Comparison of ENCODE assay signal across 2 cellular contexts in the genomic region with DNA sequence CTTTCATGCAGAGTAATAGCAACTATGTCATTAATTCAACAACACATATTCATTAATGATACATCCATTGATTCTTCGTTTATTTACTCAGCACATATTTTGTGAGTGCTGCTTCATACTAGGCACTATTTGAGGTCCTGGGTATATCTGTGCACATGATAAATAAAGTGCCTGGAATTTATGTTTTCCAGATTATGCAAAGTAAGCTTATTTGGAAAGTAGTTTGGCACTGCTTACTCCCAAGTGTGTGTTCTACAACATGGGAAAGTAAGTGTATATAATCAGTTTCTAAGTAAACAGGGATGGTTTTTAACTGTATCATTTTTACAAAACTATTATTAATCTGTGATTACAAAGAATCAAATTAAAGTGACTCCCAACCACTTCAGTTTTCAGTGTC.
TF ChIP-seq lines count a peak whose summit lies in the region.

No MANE protein-coding gene starts in this region.

TF ChIP-seq in HepG2, 621 proteins besides CTCF, POLR2A, EP300 and RAD21:
- no peak for TF ChIP-seq ZFAT (CRISPR knock-in tag; conservative IDR thresholded peaks at IDR 0.05)
- TF ChIP-seq PTBP1 (IDR thresholded peaks at IDR 0.05; ENCODE audit: low read depth, low read length, poor library complexity, severe bottlenecking), result no peak
- TF ChIP-seq NRL (CRISPR knock-in tag; IDR thresholded peaks at IDR 0.05; ENCODE audit: borderline replicate concordance), result no peak
- TF ChIP-seq KLF15 (CRISPR knock-in tag; IDR thresholded peaks at IDR 0.05; ENCODE audit: borderline replicate concordance), result no peak
- peak; percentile 65 for TF ChIP-seq MAFF (IDR thresholded peaks at IDR 0.05; ENCODE audit: low read depth, low read length)
- TF ChIP-seq TBL1XR1 (IDR thresholded peaks at IDR 0.05; ENCODE audit: borderline replicate concordance, low read length, partially characterized antibody), result no peak
- no peak for TF ChIP-seq SRSF9 (IDR thresholded peaks at IDR 0.05; ENCODE audit: borderline replicate concordance, insufficient read depth, low read depth, low read length, poor library complexity, severe bottlenecking)
- TF ChIP-seq, protein P1, sequence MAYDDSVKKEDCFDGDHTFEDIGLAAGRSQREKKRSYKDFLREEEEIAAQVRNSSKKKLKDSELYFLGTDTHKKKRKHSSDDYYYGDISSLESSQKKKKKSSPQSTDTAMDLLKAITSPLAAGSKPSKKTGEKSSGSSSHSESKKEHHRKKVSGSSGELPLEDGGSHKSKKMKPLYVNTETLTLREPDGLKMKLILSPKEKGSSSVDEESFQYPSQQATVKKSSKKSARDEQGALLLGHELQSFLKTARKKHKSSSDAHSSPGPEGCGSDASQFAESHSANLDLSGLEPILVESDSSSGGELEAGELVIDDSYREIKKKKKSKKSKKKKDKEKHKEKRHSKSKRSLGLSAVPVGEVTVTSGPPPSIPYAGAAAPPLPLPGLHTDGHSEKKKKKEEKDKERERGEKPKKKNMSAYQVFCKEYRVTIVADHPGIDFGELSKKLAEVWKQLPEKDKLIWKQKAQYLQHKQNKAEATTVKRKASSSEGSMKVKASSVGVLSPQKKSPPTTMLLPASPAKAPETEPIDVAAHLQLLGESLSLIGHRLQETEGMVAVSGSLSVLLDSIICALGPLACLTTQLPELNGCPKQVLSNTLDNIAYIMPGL (CRISPR knock-in tag; IDR thresholded peaks at IDR 0.05; ENCODE audit: borderline replicate concordance in 1 of 2, low read depth in 1 of 2), result no peak
- no peak for TF ChIP-seq FOXA1 (IDR thresholded peaks at IDR 0.05)
- TF ChIP-seq FOXA1 (CRISPR knock-in tag; IDR thresholded peaks at IDR 0.05), result no peak
- TF ChIP-seq ONECUT2 (CRISPR knock-in tag; IDR thresholded peaks at IDR 0.05), result no peak
- TF ChIP-seq, protein P2, sequence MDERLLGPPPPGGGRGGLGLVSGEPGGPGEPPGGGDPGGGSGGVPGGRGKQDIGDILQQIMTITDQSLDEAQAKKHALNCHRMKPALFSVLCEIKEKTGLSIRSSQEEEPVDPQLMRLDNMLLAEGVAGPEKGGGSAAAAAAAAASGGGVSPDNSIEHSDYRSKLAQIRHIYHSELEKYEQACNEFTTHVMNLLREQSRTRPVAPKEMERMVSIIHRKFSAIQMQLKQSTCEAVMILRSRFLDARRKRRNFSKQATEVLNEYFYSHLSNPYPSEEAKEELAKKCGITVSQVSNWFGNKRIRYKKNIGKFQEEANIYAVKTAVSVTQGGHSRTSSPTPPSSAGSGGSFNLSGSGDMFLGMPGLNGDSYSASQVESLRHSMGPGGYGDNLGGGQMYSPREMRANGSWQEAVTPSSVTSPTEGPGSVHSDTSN (CRISPR knock-in tag; IDR thresholded peaks at IDR 0.05), result no peak
- no peak for TF ChIP-seq ZNF776 (CRISPR knock-in tag; IDR thresholded peaks at IDR 0.05)
- TF ChIP-seq, protein P3, sequence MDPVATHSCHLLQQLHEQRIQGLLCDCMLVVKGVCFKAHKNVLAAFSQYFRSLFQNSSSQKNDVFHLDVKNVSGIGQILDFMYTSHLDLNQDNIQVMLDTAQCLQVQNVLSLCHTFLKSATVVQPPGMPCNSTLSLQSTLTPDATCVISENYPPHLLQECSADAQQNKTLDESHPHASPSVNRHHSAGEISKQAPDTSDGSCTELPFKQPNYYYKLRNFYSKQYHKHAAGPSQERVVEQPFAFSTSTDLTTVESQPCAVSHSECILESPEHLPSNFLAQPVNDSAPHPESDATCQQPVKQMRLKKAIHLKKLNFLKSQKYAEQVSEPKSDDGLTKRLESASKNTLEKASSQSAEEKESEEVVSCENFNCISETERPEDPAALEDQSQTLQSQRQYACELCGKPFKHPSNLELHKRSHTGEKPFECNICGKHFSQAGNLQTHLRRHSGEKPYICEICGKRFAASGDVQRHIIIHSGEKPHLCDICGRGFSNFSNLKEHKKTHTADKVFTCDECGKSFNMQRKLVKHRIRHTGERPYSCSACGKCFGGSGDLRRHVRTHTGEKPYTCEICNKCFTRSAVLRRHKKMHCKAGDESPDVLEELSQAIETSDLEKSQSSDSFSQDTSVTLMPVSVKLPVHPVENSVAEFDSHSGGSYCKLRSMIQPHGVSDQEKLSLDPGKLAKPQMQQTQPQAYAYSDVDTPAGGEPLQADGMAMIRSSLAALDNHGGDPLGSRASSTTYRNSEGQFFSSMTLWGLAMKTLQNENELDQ (CRISPR knock-in tag; IDR thresholded peaks at IDR 0.05; ENCODE audit: borderline replicate concordance), result no peak
- TF ChIP-seq, protein P4, sequence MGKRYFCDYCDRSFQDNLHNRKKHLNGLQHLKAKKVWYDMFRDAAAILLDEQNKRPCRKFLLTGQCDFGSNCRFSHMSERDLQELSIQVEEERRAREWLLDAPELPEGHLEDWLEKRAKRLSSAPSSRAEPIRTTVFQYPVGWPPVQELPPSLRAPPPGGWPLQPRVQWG (CRISPR knock-in tag; IDR thresholded peaks at IDR 0.05; ENCODE audit: borderline replicate concordance, low read depth), result no peak
- peak; percentile 76 to 79 for TF ChIP-seq MAFK (conservative IDR thresholded peaks at IDR 0.05 in 1 of 2, IDR thresholded peaks at IDR 0.05 in 1 of 2; ENCODE audit: low read length in 2 of 2)
- TF ChIP-seq, protein P5, sequence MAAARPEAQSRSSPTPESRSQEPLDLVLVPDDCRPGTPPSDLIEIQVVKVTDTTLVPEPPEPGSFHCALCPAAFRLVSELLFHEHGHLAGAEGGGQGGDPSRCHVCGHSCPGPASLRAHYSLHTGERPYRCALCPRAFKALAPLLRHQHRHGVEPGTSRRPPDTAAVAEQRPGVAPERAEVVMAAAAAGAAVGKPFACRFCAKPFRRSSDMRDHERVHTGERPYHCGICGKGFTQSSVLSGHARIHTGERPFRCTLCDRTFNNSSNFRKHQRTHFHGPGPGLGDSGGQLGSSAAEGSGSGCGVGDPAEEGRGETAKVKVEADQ (CRISPR knock-in tag; IDR thresholded peaks at IDR 0.05; ENCODE audit: borderline replicate concordance), result no peak
- TF ChIP-seq ZNF430 (CRISPR knock-in tag; IDR thresholded peaks at IDR 0.05), result no peak
TF ChIP-seq in HepG2: peak in this region for 2.

TF ChIP-seq in K562, 482 proteins besides CTCF, POLR2A, EP300 and RAD21 (continues in another document):
- TF ChIP-seq TAF7 (tag; IDR thresholded peaks at IDR 0.05) (no peak), TEAD4 (IDR thresholded peaks at IDR 0.05; ENCODE audit: low read length) (no peak), TEAD4 (CRISPR knock-in tag; IDR thresholded peaks at IDR 0.05; ENCODE audit: borderline replicate concordance) (no peak), SP1 (CRISPR knock-in tag; IDR thresholded peaks at IDR 0.05) (no peak), HDAC2 (IDR thresholded peaks at IDR 0.05) (no peak), C11orf30 (IDR thresholded peaks at IDR 0.05; ENCODE audit: low read depth) (peak; percentile 50; the same call in 1 of the 2 replicates), ZNF717 (CRISPR knock-in tag; IDR thresholded peaks at IDR 0.05) (no peak), MAFK (IDR thresholded peaks at IDR 0.05; ENCODE audit: low read length) (no peak), GATAD2B (IDR thresholded peaks at IDR 0.05; ENCODE audit: borderline replicate concordance) (no peak), ARID1B (IDR thresholded peaks at IDR 0.05) (no peak), MYNN (IDR thresholded peaks at IDR 0.05) (no peak), MYNN (CRISPR knock-in tag; IDR thresholded peaks at IDR 0.05) (no peak), HDGF (IDR thresholded peaks at IDR 0.05) (no peak), ZNF316 (IDR thresholded peaks at IDR 0.05) (peak; percentile 65), TAL1 (IDR thresholded peaks at IDR 0.05) (no peak)
- TF ChIP-seq, protein P6, sequence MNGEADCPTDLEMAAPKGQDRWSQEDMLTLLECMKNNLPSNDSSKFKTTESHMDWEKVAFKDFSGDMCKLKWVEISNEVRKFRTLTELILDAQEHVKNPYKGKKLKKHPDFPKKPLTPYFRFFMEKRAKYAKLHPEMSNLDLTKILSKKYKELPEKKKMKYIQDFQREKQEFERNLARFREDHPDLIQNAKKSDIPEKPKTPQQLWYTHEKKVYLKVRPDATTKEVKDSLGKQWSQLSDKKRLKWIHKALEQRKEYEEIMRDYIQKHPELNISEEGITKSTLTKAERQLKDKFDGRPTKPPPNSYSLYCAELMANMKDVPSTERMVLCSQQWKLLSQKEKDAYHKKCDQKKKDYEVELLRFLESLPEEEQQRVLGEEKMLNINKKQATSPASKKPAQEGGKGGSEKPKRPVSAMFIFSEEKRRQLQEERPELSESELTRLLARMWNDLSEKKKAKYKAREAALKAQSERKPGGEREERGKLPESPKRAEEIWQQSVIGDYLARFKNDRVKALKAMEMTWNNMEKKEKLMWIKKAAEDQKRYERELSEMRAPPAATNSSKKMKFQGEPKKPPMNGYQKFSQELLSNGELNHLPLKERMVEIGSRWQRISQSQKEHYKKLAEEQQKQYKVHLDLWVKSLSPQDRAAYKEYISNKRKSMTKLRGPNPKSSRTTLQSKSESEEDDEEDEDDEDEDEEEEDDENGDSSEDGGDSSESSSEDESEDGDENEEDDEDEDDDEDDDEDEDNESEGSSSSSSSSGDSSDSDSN (IDR thresholded peaks at IDR 0.05; ENCODE audit: borderline replicate concordance in 1 of 2, low read depth in 2 of 2, low read length in 2 of 2), result no peak
- TF ChIP-seq, protein P7, sequence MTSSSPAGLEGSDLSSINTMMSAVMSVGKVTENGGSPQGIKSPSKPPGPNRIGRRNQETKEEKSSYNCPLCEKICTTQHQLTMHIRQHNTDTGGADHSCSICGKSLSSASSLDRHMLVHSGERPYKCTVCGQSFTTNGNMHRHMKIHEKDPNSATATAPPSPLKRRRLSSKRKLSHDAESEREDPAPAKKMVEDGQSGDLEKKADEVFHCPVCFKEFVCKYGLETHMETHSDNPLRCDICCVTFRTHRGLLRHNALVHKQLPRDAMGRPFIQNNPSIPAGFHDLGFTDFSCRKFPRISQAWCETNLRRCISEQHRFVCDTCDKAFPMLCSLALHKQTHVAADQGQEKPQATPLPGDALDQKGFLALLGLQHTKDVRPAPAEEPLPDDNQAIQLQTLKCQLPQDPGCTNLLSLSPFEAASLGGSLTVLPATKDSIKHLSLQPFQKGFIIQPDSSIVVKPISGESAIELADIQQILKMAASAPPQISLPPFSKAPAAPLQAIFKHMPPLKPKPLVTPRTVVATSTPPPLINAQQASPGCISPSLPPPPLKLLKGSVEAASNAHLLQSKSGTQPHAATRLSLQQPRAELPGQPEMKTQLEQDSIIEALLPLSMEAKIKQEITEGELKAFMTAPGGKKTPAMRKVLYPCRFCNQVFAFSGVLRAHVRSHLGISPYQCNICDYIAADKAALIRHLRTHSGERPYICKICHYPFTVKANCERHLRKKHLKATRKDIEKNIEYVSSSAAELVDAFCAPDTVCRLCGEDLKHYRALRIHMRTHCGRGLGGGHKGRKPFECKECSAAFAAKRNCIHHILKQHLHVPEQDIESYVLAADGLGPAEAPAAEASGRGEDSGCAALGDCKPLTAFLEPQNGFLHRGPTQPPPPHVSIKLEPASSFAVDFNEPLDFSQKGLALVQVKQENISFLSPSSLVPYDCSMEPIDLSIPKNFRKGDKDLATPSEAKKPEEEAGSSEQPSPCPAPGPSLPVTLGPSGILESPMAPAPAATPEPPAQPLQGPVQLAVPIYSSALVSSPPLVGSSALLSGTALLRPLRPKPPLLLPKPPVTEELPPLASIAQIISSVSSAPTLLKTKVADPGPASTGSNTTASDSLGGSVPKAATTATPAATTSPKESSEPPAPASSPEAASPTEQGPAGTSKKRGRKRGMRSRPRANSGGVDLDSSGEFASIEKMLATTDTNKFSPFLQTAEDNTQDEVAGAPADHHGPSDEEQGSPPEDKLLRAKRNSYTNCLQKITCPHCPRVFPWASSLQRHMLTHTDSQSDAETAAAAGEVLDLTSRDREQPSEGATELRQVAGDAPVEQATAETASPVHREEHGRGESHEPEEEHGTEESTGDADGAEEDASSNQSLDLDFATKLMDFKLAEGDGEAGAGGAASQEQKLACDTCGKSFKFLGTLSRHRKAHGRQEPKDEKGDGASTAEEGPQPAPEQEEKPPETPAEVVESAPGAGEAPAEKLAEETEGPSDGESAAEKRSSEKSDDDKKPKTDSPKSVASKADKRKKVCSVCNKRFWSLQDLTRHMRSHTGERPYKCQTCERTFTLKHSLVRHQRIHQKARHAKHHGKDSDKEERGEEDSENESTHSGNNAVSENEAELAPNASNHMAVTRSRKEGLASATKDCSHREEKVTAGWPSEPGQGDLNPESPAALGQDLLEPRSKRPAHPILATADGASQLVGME (CRISPR knock-in tag; IDR thresholded peaks at IDR 0.05), result no peak
- TF ChIP-seq, protein P8, sequence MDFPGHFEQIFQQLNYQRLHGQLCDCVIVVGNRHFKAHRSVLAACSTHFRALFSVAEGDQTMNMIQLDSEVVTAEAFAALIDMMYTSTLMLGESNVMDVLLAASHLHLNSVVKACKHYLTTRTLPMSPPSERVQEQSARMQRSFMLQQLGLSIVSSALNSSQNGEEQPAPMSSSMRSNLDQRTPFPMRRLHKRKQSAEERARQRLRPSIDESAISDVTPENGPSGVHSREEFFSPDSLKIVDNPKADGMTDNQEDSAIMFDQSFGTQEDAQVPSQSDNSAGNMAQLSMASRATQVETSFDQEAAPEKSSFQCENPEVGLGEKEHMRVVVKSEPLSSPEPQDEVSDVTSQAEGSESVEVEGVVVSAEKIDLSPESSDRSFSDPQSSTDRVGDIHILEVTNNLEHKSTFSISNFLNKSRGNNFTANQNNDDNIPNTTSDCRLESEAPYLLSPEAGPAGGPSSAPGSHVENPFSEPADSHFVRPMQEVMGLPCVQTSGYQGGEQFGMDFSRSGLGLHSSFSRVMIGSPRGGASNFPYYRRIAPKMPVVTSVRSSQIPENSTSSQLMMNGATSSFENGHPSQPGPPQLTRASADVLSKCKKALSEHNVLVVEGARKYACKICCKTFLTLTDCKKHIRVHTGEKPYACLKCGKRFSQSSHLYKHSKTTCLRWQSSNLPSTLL (IDR thresholded peaks at IDR 0.05), result no peak
- TF ChIP-seq, protein P9, sequence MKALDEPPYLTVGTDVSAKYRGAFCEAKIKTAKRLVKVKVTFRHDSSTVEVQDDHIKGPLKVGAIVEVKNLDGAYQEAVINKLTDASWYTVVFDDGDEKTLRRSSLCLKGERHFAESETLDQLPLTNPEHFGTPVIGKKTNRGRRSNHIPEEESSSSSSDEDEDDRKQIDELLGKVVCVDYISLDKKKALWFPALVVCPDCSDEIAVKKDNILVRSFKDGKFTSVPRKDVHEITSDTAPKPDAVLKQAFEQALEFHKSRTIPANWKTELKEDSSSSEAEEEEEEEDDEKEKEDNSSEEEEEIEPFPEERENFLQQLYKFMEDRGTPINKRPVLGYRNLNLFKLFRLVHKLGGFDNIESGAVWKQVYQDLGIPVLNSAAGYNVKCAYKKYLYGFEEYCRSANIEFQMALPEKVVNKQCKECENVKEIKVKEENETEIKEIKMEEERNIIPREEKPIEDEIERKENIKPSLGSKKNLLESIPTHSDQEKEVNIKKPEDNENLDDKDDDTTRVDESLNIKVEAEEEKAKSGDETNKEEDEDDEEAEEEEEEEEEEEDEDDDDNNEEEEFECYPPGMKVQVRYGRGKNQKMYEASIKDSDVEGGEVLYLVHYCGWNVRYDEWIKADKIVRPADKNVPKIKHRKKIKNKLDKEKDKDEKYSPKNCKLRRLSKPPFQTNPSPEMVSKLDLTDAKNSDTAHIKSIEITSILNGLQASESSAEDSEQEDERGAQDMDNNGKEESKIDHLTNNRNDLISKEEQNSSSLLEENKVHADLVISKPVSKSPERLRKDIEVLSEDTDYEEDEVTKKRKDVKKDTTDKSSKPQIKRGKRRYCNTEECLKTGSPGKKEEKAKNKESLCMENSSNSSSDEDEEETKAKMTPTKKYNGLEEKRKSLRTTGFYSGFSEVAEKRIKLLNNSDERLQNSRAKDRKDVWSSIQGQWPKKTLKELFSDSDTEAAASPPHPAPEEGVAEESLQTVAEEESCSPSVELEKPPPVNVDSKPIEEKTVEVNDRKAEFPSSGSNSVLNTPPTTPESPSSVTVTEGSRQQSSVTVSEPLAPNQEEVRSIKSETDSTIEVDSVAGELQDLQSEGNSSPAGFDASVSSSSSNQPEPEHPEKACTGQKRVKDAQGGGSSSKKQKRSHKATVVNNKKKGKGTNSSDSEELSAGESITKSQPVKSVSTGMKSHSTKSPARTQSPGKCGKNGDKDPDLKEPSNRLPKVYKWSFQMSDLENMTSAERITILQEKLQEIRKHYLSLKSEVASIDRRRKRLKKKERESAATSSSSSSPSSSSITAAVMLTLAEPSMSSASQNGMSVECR (CRISPR knock-in tag; IDR thresholded peaks at IDR 0.05), result no peak
